16 cellular contexts compared by ENCODE assay signal in genomic region chr5:54366707-54367106, GRCh38. TPM values are rescaled to one million over a fixed set of nuclear protein-coding genes. Genes with fewer than 3 reads are reported as not detected.
DNase-seq lines count a peak whose midpoint lies in the region; ATAC-seq and TF ChIP-seq lines count a peak whose summit lies in the region.
"Had no signal": no experiment of that assay in that cellular context is flagged by ENCODE, and none has a peak within 500 bp of the region (broad histone marks: within the 10 kb centered on the region; RNA-seq: fewer than 3 reads in every experiment).

No MANE protein-coding gene starts in this region.

- no peaks in the 10 kb centered on the region for H3K27me3 ChIP-seq in hepatocyte
- H3K27me3 ChIP-seq: BLaER1 treated with 17β-estradiol and CSF1 and Interleukin-3, amounts not matched to agents 10 nM and 100 nM had no signal

- H4K20me1 ChIP-seq in hepatocyte (ENCODE audit: insufficient read depth, poor library complexity, severe bottlenecking), result no peaks in the 10 kb centered on the region
- H4K20me1 ChIP-seq: BLaER1 treated with 17β-estradiol and CSF1 and Interleukin-3, amounts not matched to agents 10 nM and 100 nM had no signal

- no peak overlapping the region for H3K4me2 ChIP-seq in hepatocyte
- H3K4me2 ChIP-seq: A549; BLaER1 treated with 17β-estradiol and CSF1 and Interleukin-3, amounts not matched to agents 10 nM and 100 nM had no signal

- peak overlapping the region; percentile 68 for H3K27ac ChIP-seq in VCaP
- peak overlapping the region; percentile 65 for H3K27ac ChIP-seq in hepatocyte
- H3K27ac ChIP-seq: 22Rv1; A549; BLaER1 treated with 17β-estradiol and CSF1 and Interleukin-3, amounts not matched to agents 10 nM and 100 nM; C4-2B had no signal

- intact Hi-C loops in mucosa of descending colon (cut with DNase I, micrococcal nuclease), result no loop called here

- H3K4me1 ChIP-seq in hepatocyte (ENCODE audit: insufficient read depth) (peaks cover 31% of the 10 kb centered on the region), mucosa of descending colon (ENCODE audit: low read depth) (no peaks in the 10 kb centered on the region)
- H3K4me1 ChIP-seq: BLaER1 treated with 17β-estradiol and CSF1 and Interleukin-3, amounts not matched to agents 10 nM and 100 nM had no signal

- H3K4me3 ChIP-seq in hepatocyte (no peak overlapping the region), mucosa of descending colon (no peak overlapping the region)
- H3K4me3 ChIP-seq: A549; BLaER1 treated with 17β-estradiol and CSF1 and Interleukin-3, amounts not matched to agents 10 nM and 100 nM had no signal

- no peaks in the 10 kb centered on the region for H3K9me2 ChIP-seq in hepatocyte (replicated peaks; ENCODE audit: insufficient read depth)

- peak; percentile 45 for ATAC-seq in mucosa of descending colon
- no peak for ATAC-seq in HG03439 (IDR thresholded peaks at IDR 0.05; ENCODE audit: unreplicated experiment)
- ATAC-seq: A549; CD8-positive, alpha-beta T cell had no signal

- no peaks in the 10 kb centered on the region for H3K79me2 ChIP-seq in hepatocyte

- no peaks in the 10 kb centered on the region for H3K9me3 ChIP-seq in hepatocyte (ENCODE audit: low read depth)
- H3K9me3 ChIP-seq in mucosa of descending colon, result no peaks in the 10 kb centered on the region
- H3K9me3 ChIP-seq: A549, Caco-2 had no signal

- TF ChIP-seq CTCF in VCaP (conservative IDR thresholded peaks at IDR 0.05) (no peak), hepatocyte (IDR thresholded peaks at IDR 0.05; ENCODE audit: poor library complexity) (no peak), mucosa of descending colon (IDR thresholded peaks at IDR 0.05) (no peak)

- DNase-seq in hepatocyte (ENCODE audit: low spot score) (no peak), mucosa of descending colon (no peak), inferior parietal cortex (ENCODE audit: extremely low spot score) (no peak)
- DNase-seq: AML-193; Caco-2; Calu3; CD4-positive, alpha-beta T cell; CD8-positive, alpha-beta T cell; DMS79 treated with DMSO at 0.1 percent for 48 hours; GF-D8 had no signal

- H3K36me3 ChIP-seq in hepatocyte (replicated peaks; ENCODE audit: insufficient read depth, low read depth) (no peaks in the 10 kb centered on the region), mucosa of descending colon (ENCODE audit: low read depth) (no peaks in the 10 kb centered on the region)
- H3K36me3 ChIP-seq: BLaER1 treated with 17β-estradiol and CSF1 and Interleukin-3, amounts not matched to agents 10 nM and 100 nM had no signal

- no peak overlapping the region for H2AFZ ChIP-seq in hepatocyte

RNA-seq across cellular contexts. Expression of gene ARL15, which starts 56.3 kb away (rescaled TPM):
- 53.1 and 66.3 TPM in 2 replicates for total RNA-seq in hepatocyte
- 13.3 and 15.4 TPM in 2 replicates for polyA plus RNA-seq in hepatocyte
- total RNA-seq in mucosa of descending colon, result 10 to 100 TPM; 21.2 to 34.8 (median 30.1) TPM
